ENCODE assay signal across 24 cellular contexts in genomic region chrY:12559007-12559406, GRCh38.
A peak's percentile ranks its signal among the peaks of the same experiment; 100 is the strongest.
DNase-seq lines count a peak whose midpoint lies in the region; ATAC-seq, FAIRE-seq and TF ChIP-seq lines count a peak whose summit lies in the region.
"Had no signal": no experiment of that assay in that cellular context is flagged by ENCODE, and none has a peak within 500 bp of the region (broad histone marks: within the 10 kb centered on the region; RNA-seq: fewer than 3 reads in every experiment).

No MANE protein-coding gene starts in this region.

- peaks cover 4% of the 10 kb centered on the region for H3K4me1 ChIP-seq in astrocyte (ENCODE audit: insufficient read depth, low read length)
- H3K4me1 ChIP-seq: BE2C had no signal

- H3K79me2 ChIP-seq in astrocyte (ENCODE audit: insufficient read depth, low read length): no peaks in the 10 kb centered on the region

- H2AFZ ChIP-seq in astrocyte (ENCODE audit: low read depth, low read length): no peak overlapping the region

- H3K36me3 ChIP-seq in astrocyte (ENCODE audit: insufficient read depth, low read length): no peaks in the 10 kb centered on the region
- H3K36me3 ChIP-seq: BE2C had no signal

- peaks cover 12% of the 10 kb centered on the region for H3K4me1 Mint-ChIP-seq in T-helper 2 cell treated with Interferon-gamma antibody and Interleukin-4, amounts not matched to agents 5 μg/mL and 100 μg/mL, for 36 hours (ENCODE audit: low read depth)
- peaks cover 29% of the 10 kb centered on the region for H3K4me1 Mint-ChIP-seq in astrocyte (ENCODE audit: low read depth, unreplicated experiment)
- H3K4me1 Mint-ChIP-seq in stimulated activated naive CD8-positive, alpha-beta T cell treated with anti-CD3 and anti-CD28 coated beads, Interleukin-15, amount 100 ng/mL, for 72 hours: peaks cover 49% of the 10 kb centered on the region

- peak overlapping the region; percentile 59 for H3K4me3 Mint-ChIP-seq in T-helper 2 cell treated with Interferon-gamma antibody and Interleukin-4, amounts not matched to agents 5 μg/mL and 100 μg/mL, for 36 hours
- no peak overlapping the region for H3K4me3 Mint-ChIP-seq in astrocyte (ENCODE audit: unreplicated experiment)
- H3K4me3 Mint-ChIP-seq in stimulated activated naive CD8-positive, alpha-beta T cell treated with anti-CD3 and anti-CD28 coated beads, Interleukin-15, amount 100 ng/mL, for 72 hours: peak overlapping the region; percentile 59 to 66
- H3K4me3 Mint-ChIP-seq: CD8-positive, alpha-beta memory T cell; HFFc6 had no signal

- no peak overlapping the region for H3K9ac ChIP-seq in astrocyte (ENCODE audit: low read length)
- H3K9ac ChIP-seq: KMS-11 had no signal

- no peak overlapping the region for H3K27ac ChIP-seq in astrocyte (ENCODE audit: low read depth, low read length)
- H3K27ac ChIP-seq: KMS-11, RWPE1 had no signal

- TF ChIP-seq CTCF in astrocyte (IDR thresholded peaks at IDR 0.05; ENCODE audit: insufficient read depth, low read depth, low read length): no peak

- no peak overlapping the region for H3K4me2 ChIP-seq in astrocyte (ENCODE audit: low read length)
- H3K4me2 ChIP-seq: KMS-11 had no signal

- H3K9me3 ChIP-seq in astrocyte (ENCODE audit: insufficient read depth, low read depth, low read length): no peaks in the 10 kb centered on the region
- H3K9me3 ChIP-seq: BE2C had no signal

- peak; percentile 43 for ATAC-seq in stimulated activated naive CD8-positive, alpha-beta T cell treated with anti-CD3 and anti-CD28 coated beads, Interleukin-15, amount 100 ng/mL, for 72 hours
- ATAC-seq: HepG2, PC-3 had no signal

- H3K27me3 Mint-ChIP-seq in T-helper 2 cell treated with Interferon-gamma antibody and Interleukin-4, amounts not matched to agents 5 μg/mL and 100 μg/mL, for 36 hours (ENCODE audit: low read depth): no peaks in the 10 kb centered on the region
- H3K27me3 Mint-ChIP-seq in astrocyte (ENCODE audit: low read depth, unreplicated experiment): no peaks in the 10 kb centered on the region
- no peaks in the 10 kb centered on the region for H3K27me3 Mint-ChIP-seq in stimulated activated naive CD8-positive, alpha-beta T cell treated with anti-CD3 and anti-CD28 coated beads, Interleukin-15, amount 100 ng/mL, for 72 hours
- H3K27me3 Mint-ChIP-seq: CD8-positive, alpha-beta memory T cell had no signal

- H3K4me3 ChIP-seq in astrocyte (ENCODE audit: insufficient read depth, low read depth, low read length): no peak overlapping the region

- no peaks in the 10 kb centered on the region for H3K27me3 ChIP-seq in astrocyte (ENCODE audit: insufficient read depth, low read length)
- H3K27me3 ChIP-seq: BE2C had no signal

- H3K27ac Mint-ChIP-seq in T-helper 2 cell treated with Interferon-gamma antibody and Interleukin-4, amounts not matched to agents 5 μg/mL and 100 μg/mL, for 36 hours: peak overlapping the region; percentile 32
- H3K27ac Mint-ChIP-seq in astrocyte (ENCODE audit: unreplicated experiment): peak overlapping the region; percentile 78
- H3K27ac Mint-ChIP-seq in stimulated activated naive CD8-positive, alpha-beta T cell treated with anti-CD3 and anti-CD28 coated beads, Interleukin-15, amount 100 ng/mL, for 72 hours: peak overlapping the region; percentile 57 to 69
- H3K27ac Mint-ChIP-seq: CD8-positive, alpha-beta memory T cell; HFFc6 had no signal

- peaks cover 2% of the 10 kb centered on the region for H3K36me3 Mint-ChIP-seq in T-helper 2 cell treated with Interferon-gamma antibody and Interleukin-4, amounts not matched to agents 5 μg/mL and 100 μg/mL, for 36 hours (ENCODE audit: low read depth)
- no peaks in the 10 kb centered on the region for H3K36me3 Mint-ChIP-seq in astrocyte (ENCODE audit: low read depth, unreplicated experiment)

- peaks cover 34% of the 10 kb centered on the region for H3K9me3 Mint-ChIP-seq in T-helper 2 cell treated with Interferon-gamma antibody and Interleukin-4, amounts not matched to agents 5 μg/mL and 100 μg/mL, for 36 hours
- peaks cover 13% of the 10 kb centered on the region for H3K9me3 Mint-ChIP-seq in astrocyte (ENCODE audit: unreplicated experiment)
- H3K9me3 Mint-ChIP-seq in stimulated activated naive CD8-positive, alpha-beta T cell treated with anti-CD3 and anti-CD28 coated beads, Interleukin-15, amount 100 ng/mL, for 72 hours: peaks cover 43 to 46% of the 10 kb centered on the region in 2 donors

- no peak for DNase-seq in T-helper 2 cell treated with Interferon-gamma antibody and Interleukin-4, amounts not matched to agents 5 μg/mL and 100 μg/mL, for 36 hours (ENCODE audit: low spot score)
- DNase-seq in T-helper 2 cell: no peak
- peak; percentile 4 for DNase-seq in stimulated activated CD4-positive, alpha-beta T cell treated with anti-CD3 and anti-CD28 coated beads, Interleukin-15, amount 100 ng/mL, for 24 hours
- no peak for DNase-seq in stimulated activated CD4-positive, alpha-beta T cell treated with anti-CD3 and anti-CD28 coated beads, Interleukin-4, amount 100 ng/mL, for 24 hours
- no peak for DNase-seq in astrocyte (ENCODE audit: low read depth)
- no peak for DNase-seq in stimulated activated naive CD8-positive, alpha-beta T cell treated with anti-CD3 and anti-CD28 coated beads, Interleukin-15, amount 100 ng/mL, for 72 hours
- no peak for DNase-seq in D341Med (ENCODE audit: low spot score)
- DNase-seq in NCI-H1694 (lab: John Stamatoyannopoulos, UW): no peak
- DNase-seq: 8988T; BE2C; CD8-positive, alpha-beta memory T cell; DMS79 treated with DMSO at 0.1 percent for 48 hours; HFFc6; NCI-H1048; NCI-H1436 treated with DMSO at 0.1 percent for 48 hours; NCI-H2081 treated with DMSO at 0.1 percent for 48 hours; NCI-H510A treated with DMSO at 0.1 percent for 48 hours; NCI-H82; PC-3 had no signal

- FAIRE-seq in astrocyte (lab: Jason Lieb, UNC): no peak
- FAIRE-seq: GM18507, H54, HepG2 had no signal

- no peaks in the 10 kb centered on the region for H4K20me1 ChIP-seq in astrocyte (ENCODE audit: insufficient read depth, low read length)
